ENCODE assay signal across 11 cellular contexts in genomic region chr1:67647036-67647798, GRCh38. TPM values are rescaled to one million over a fixed set of nuclear protein-coding genes. Genes with fewer than 3 reads are reported as not detected.
A peak's percentile ranks its signal among the peaks of the same experiment; 100 is the strongest.
DNase-seq lines count a peak whose midpoint lies in the region; ATAC-seq and TF ChIP-seq lines count a peak whose summit lies in the region.
"Had no signal": no experiment of that assay in that cellular context is flagged by ENCODE, and none has a peak within 500 bp of the region (broad histone marks: within the 10 kb centered on the region; RNA-seq: fewer than 3 reads in every experiment).

No MANE protein-coding gene starts in this region.

- H3K4ac ChIP-seq in mesendoderm (ENCODE audit: low read depth, low read length) = no peak overlapping the region

- TF ChIP-seq POLR2A in breast epithelium (IDR thresholded peaks at IDR 0.05) = no peak

- DNase-seq in NCI-H2029 (lab: John Stamatoyannopoulos, UW) (peak; percentile 92), breast epithelium (ENCODE audit: low spot score in 2 of 2) (no peak), mesendoderm (peak; percentile 26), GOT3 (lab: John Stamatoyannopoulos, UW) (no peak), osteocyte (ENCODE audit: extremely low spot score, unreplicated experiment) (no peak), hepatic stellate cell (ENCODE audit: low spot score) (no peak)
- DNase-seq: CD8-positive, alpha-beta T cell; stimulated activated CD4-positive, alpha-beta T cell treated with anti-CD3 and anti-CD28 coated beads, Interleukin-2, amount 100 ng/mL, for 48 hours; SW 1271 had no signal

- H3K4me1 ChIP-seq in breast epithelium = peaks cover 7 to 17% of the 10 kb centered on the region in 2 donors
- peaks cover 9% of the 10 kb centered on the region for H3K4me1 ChIP-seq in mesendoderm (ENCODE audit: control insufficient read depth, low read depth, low read length)

- H2BK15ac ChIP-seq in mesendoderm (replicated peaks; ENCODE audit: low read depth) = no peak overlapping the region

- no peaks in the 10 kb centered on the region for H3K9me3 ChIP-seq in breast epithelium

- H3K9ac ChIP-seq in mesendoderm (ENCODE audit: low read length) = no peak overlapping the region

- H3K79me2 ChIP-seq in mesendoderm (ENCODE audit: control insufficient read depth, insufficient read depth, low read length) = no peaks in the 10 kb centered on the region

- H3K27me3 Mint-ChIP-seq in osteocyte (ENCODE audit: unreplicated experiment) = no peaks in the 10 kb centered on the region

- intact Hi-C loops in breast epithelium (cut with DNase I; ENCODE audit: low total_unique reads) = no loop called here

- H3K79me1 ChIP-seq in mesendoderm (ENCODE audit: low read length) = no peaks in the 10 kb centered on the region

- H3K27ac ChIP-seq in C4-2B (peak overlapping the region; percentile 73), breast epithelium (peak overlapping the region; percentile 71 to 77), mesendoderm (ENCODE audit: low read depth, low read length) (peak overlapping the region; percentile 30)

- H3K56ac ChIP-seq in mesendoderm (ENCODE audit: low read length) = peak overlapping the region; percentile 10

- H4K5ac ChIP-seq in mesendoderm (ENCODE audit: low read length) = no peak overlapping the region

- no peak overlapping the region for H4K8ac ChIP-seq in mesendoderm (ENCODE audit: low read depth, low read length)

- ATAC-seq in GM21360 (IDR thresholded peaks at IDR 0.05; ENCODE audit: unreplicated experiment) = no peak
- ATAC-seq: CD8-positive, alpha-beta T cell had no signal

- H3K4me3 ChIP-seq in breast epithelium = no peak overlapping the region
- no peak overlapping the region for H3K4me3 ChIP-seq in mesendoderm (ENCODE audit: low read length)

- H3K4me2 ChIP-seq in mesendoderm (ENCODE audit: low read length) = no peak overlapping the region

- H3K27me3 ChIP-seq in breast epithelium = no peaks in the 10 kb centered on the region
- H3K27me3 ChIP-seq in mesendoderm (ENCODE audit: insufficient read depth, low read length, poor library complexity) = no peaks in the 10 kb centered on the region

- H3K18ac ChIP-seq in mesendoderm (ENCODE audit: low read length) = peak overlapping the region; percentile 11

- no peak overlapping the region for H2BK120ac ChIP-seq in mesendoderm (ENCODE audit: low read depth, low read length)

- no peak overlapping the region for H2BK5ac ChIP-seq in mesendoderm (ENCODE audit: low read length)

- H3K4me3 Mint-ChIP-seq in osteocyte (ENCODE audit: unreplicated experiment) = no peak overlapping the region
- H3K4me3 Mint-ChIP-seq: CD8-positive, alpha-beta T cell had no signal

- H3K36me3 ChIP-seq in breast epithelium = no peaks in the 10 kb centered on the region
- H3K36me3 ChIP-seq in mesendoderm (ENCODE audit: control insufficient read depth, insufficient read depth, low read length) = no peaks in the 10 kb centered on the region

- no peak overlapping the region for H3K23ac ChIP-seq in mesendoderm (ENCODE audit: low read length)

- H2AK5ac ChIP-seq in mesendoderm (ENCODE audit: low read length) = no peak overlapping the region

- TF ChIP-seq CTCF in C4-2B (conservative IDR thresholded peaks at IDR 0.05) (no peak), breast epithelium (IDR thresholded peaks at IDR 0.05) (no peak), osteocyte (IDR thresholded peaks at IDR 0.05) (no peak)

- H3K36me3 Mint-ChIP-seq in osteocyte (ENCODE audit: unreplicated experiment) = no peaks in the 10 kb centered on the region
- H3K36me3 Mint-ChIP-seq: CD8-positive, alpha-beta T cell had no signal

- no peaks in the 10 kb centered on the region for H3K9me3 Mint-ChIP-seq in osteocyte (ENCODE audit: unreplicated experiment)
- H3K9me3 Mint-ChIP-seq: CD8-positive, alpha-beta T cell had no signal

- H3K4me1 Mint-ChIP-seq in osteocyte (ENCODE audit: unreplicated experiment) = no peaks in the 10 kb centered on the region

- no CpG with 5 or more reads among the region's 7 CpGs for WGBS in mesendoderm (ENCODE audit: extremely low coverage, insufficient coverage, low lambda C conversion rate)

- H3K27ac Mint-ChIP-seq in osteocyte (ENCODE audit: unreplicated experiment) = no peak overlapping the region
- H3K27ac Mint-ChIP-seq: CD8-positive, alpha-beta T cell had no signal

RNA-seq across cellular contexts. Expression of gene GADD45A, which starts 37.8 kb away (rescaled TPM):
- total RNA-seq in breast epithelium (10 to 100 TPM; 52.4 to 68.2 (median 55.4) TPM), osteocyte (43.3 and 45.3 TPM in 2 replicates)
- polyA plus RNA-seq in mesendoderm (2013, experiment 1 of 2) = 33.2 TPM
- polyA plus RNA-seq in mesendoderm (2013, experiment 2 of 2) = 33.5 TPM

Comparison
In these comparisons a context has a peak if more than half of its experiments do, and no peak if none do; other contexts are left out.
1. DNase-seq: peak in NCI-H2029 (single experiment) and mesendoderm (single experiment); none in breast epithelium (0 of 2), GOT3 (single experiment), osteocyte (single experiment) and hepatic stellate cell (single experiment).
2. Peak in every context shown above with its lines, with median percentiles within 50 percentile points of each other: H3K27ac ChIP-seq.